16 cellular contexts compared by ENCODE assay signal in genomic region chr9:84917366-84918063, GRCh38.
DNase-seq lines count a peak whose midpoint lies in the region; ATAC-seq and TF ChIP-seq lines count a peak whose summit lies in the region.
"Had no signal": no experiment of that assay in that cellular context is flagged by ENCODE, and none has a peak within 500 bp of the region (broad histone marks: within the 10 kb centered on the region; RNA-seq: fewer than 3 reads in every experiment).

No MANE protein-coding gene starts in this region.

- no peaks in the 10 kb centered on the region for H3K4me1 Mint-ChIP-seq in natural killer cell

- no peak overlapping the region for H3K4me3 ChIP-seq in tibial nerve
- H3K4me3 ChIP-seq: SJSA1 had no signal

- no peak overlapping the region for H3K27ac Mint-ChIP-seq in natural killer cell
- H3K27ac Mint-ChIP-seq: activated CD4-positive, alpha-beta memory T cell treated with anti-CD3 and anti-CD28 coated beads for 36 hours had no signal

- DNase-seq in NCI-H1417 (lab: John Stamatoyannopoulos, UW) (peak in 2 of 3 experiments; percentile 77 to 94), NCI-H748 (lab: John Stamatoyannopoulos, UW; ENCODE audit: unreplicated experiment) (peak; percentile 96), head of caudate nucleus (peak in 36 of 42 donors; percentile 18 to 84 (median 46)), superior temporal gyrus (ENCODE audit: extremely low spot score) (peak; percentile 75), tibial nerve (ENCODE audit: low spot score in 2 of 2) (no peak), natural killer cell (no peak)
- DNase-seq: activated CD4-positive, alpha-beta memory T cell treated with anti-CD3 and anti-CD28 coated beads for 36 hours; DND-41; KG1; NCI-H1694 treated with DMSO at 0.1 percent for 48 hours; stimulated activated CD4-positive, alpha-beta T cell treated with anti-CD3 and anti-CD28 coated beads, Interleukin-15, amount 100 ng/mL, for 24 hours; substantia nigra had no signal

- H3K9me3 Mint-ChIP-seq in natural killer cell = no peaks in the 10 kb centered on the region
- H3K9me3 Mint-ChIP-seq: activated CD4-positive, alpha-beta memory T cell treated with anti-CD3 and anti-CD28 coated beads for 36 hours had no signal

- TF ChIP-seq CTCF in tibial nerve (IDR thresholded peaks at IDR 0.05) (no peak), natural killer cell (IDR thresholded peaks at IDR 0.05) (no peak)

- no peaks in the 10 kb centered on the region for H3K36me3 ChIP-seq in tibial nerve
- H3K36me3 ChIP-seq: SJSA1 had no signal

- no peaks in the 10 kb centered on the region for H3K9me3 ChIP-seq in tibial nerve
- H3K9me3 ChIP-seq: SJSA1 had no signal

- H3K4me1 ChIP-seq in tibial nerve = peaks cover 0 to 17% (median 2%) of the 10 kb centered on the region in 4 donors
- H3K4me1 ChIP-seq: parathyroid adenoma, SJSA1 had no signal

- H3K27me3 Mint-ChIP-seq in natural killer cell (ENCODE audit: low read depth in 2 of 2) = peaks cover 15 to 26% of the 10 kb centered on the region in 2 donors
- H3K27me3 Mint-ChIP-seq: activated CD4-positive, alpha-beta memory T cell treated with anti-CD3 and anti-CD28 coated beads for 36 hours had no signal

- ATAC-seq in HG02938 (IDR thresholded peaks at IDR 0.05; ENCODE audit: unreplicated experiment) (no peak), natural killer cell (no peak)

- no peak for TF ChIP-seq POLR2A in tibial nerve (IDR thresholded peaks at IDR 0.05)

- no peak for TF ChIP-seq EP300 in tibial nerve (IDR thresholded peaks at IDR 0.05)

- intact Hi-C loops in head of caudate nucleus (cut with DNase I) (no loop called here), natural killer cell (cut with micrococcal nuclease) (no loop called here)

- 45 to 52% methylated on average over 7 of the region's 7 CpGs for WGBS in tibial nerve, 2 donors

- H3K36me3 Mint-ChIP-seq in natural killer cell = no peaks in the 10 kb centered on the region
- H3K36me3 Mint-ChIP-seq: activated CD4-positive, alpha-beta memory T cell treated with anti-CD3 and anti-CD28 coated beads for 36 hours had no signal

- no peak overlapping the region for H3K4me3 Mint-ChIP-seq in natural killer cell
- H3K4me3 Mint-ChIP-seq: activated CD4-positive, alpha-beta memory T cell treated with anti-CD3 and anti-CD28 coated beads for 36 hours had no signal

- H3K27ac ChIP-seq in tibial nerve = no peak overlapping the region
- H3K27ac ChIP-seq: C4-2B, parathyroid adenoma, SJSA1 had no signal

- no peaks in the 10 kb centered on the region for H3K27me3 ChIP-seq in tibial nerve
- H3K27me3 ChIP-seq: SJSA1 had no signal

Comparison
In these comparisons a context has a peak if more than half of its experiments do, and no peak if none do; other contexts are left out.
1. DNase-seq: peak in NCI-H1417 (2 of 3), NCI-H748 (single experiment), head of caudate nucleus (36 of 42) and superior temporal gyrus (single experiment); none in tibial nerve (0 of 2) and natural killer cell (single experiment).